In genomic region chr15:42314818-42315217, GRCh38 we compare ENCODE assay signal across 21 cellular contexts. TPM values are rescaled to one million over a fixed set of nuclear protein-coding genes. Genes with fewer than 3 reads are reported as not detected.
"Had no signal": no experiment of that assay in that cellular context is flagged by ENCODE, and none has a peak within 500 bp of the region (broad histone marks: within the 10 kb centered on the region; RNA-seq: fewer than 3 reads in every experiment).

No MANE protein-coding gene starts in this region.

- H3K9me3 ChIP-seq: SJSA1 had no signal

- H3K4me3 ChIP-seq: SJSA1, SK-N-MC had no signal

- DNase-seq: KBM-7, MV-4-11, NCI-H1048, NCI-H1105, NCI-H1417, NCI-H1436 treated with DMSO at 0.1 percent for 48 hours, NCI-H1694, NCI-H187 treated with DMSO at 0.1 percent for 48 hours, NCI-H2029 treated with DMSO at 0.1 percent for 48 hours, NCI-H2171 treated with DMSO at 0.1 percent for 48 hours, NCI-H345, NCI-H446 treated with DMSO at 0.1 percent for 48 hours, NCI-H510A treated with DMSO at 0.1 percent for 48 hours, NCI-H526, Right ventricle myocardium superior, RPMI8226, SIG-M5 had no signal

- H3K27ac ChIP-seq: SJSA1, SK-N-MC had no signal

- FAIRE-seq: RCC 7860 had no signal

- H3K27me3 ChIP-seq: SJSA1 had no signal

- H3K4me1 ChIP-seq: SJSA1 had no signal

RNA-seq across cellular contexts. Expression of gene CAPN3, which starts 44.5 kb away (rescaled TPM):
- total RNA-seq: HT-29 had no signal
